8 cellular contexts compared by ENCODE assay signal in genomic region chr22:46072981-46073682, GRCh38.
A peak's percentile ranks its signal among the peaks of the same experiment; 100 is the strongest.
DNase-seq lines count a peak whose midpoint lies in the region; ATAC-seq, FAIRE-seq and TF ChIP-seq lines count a peak whose summit lies in the region.

No MANE protein-coding gene starts in this region.

- ATAC-seq in pancreas (no peak), HG02678 (IDR thresholded peaks at IDR 0.05; ENCODE audit: unreplicated experiment) (no peak), GM19395 (IDR thresholded peaks at IDR 0.05; ENCODE audit: unreplicated experiment) (no peak)

- peaks cover 44% of the 10 kb centered on the region for H3K4me1 ChIP-seq in OCI-LY1 (ENCODE audit: insufficient read depth, low read length, severe bottlenecking)
- peaks cover 21 to 22% (median 21%) of the 10 kb centered on the region in 3 donors for H3K4me1 ChIP-seq in pancreas

- no peak for FAIRE-seq in pancreas (lab: Jason Lieb, UNC)

- no peaks in the 10 kb centered on the region for H4K20me1 ChIP-seq in OCI-LY1 (ENCODE audit: insufficient read depth, low read length)

- DNase-seq in Caki2 (ENCODE audit: low read depth): peak; percentile 56
- no peak for DNase-seq in epithelial cell of proximal tubule (ENCODE audit: low read depth)
- DNase-seq in pancreas: peak in 4 of 6 donors; percentile 2 to 52 (median 22)
- DNase-seq in NCI-H345 (lab: John Stamatoyannopoulos, UW): no peak
- DNase-seq in NCI-H1092 treated with DMSO at 0.1 percent for 48 hours (lab: John Stamatoyannopoulos, UW): no peak

- H3K27me3 ChIP-seq in OCI-LY1 (ENCODE audit: insufficient read depth, low read length): no peaks in the 10 kb centered on the region
- no peaks in the 10 kb centered on the region for H3K27me3 ChIP-seq in pancreas

- H3K27ac ChIP-seq in OCI-LY1 (ENCODE audit: low read depth, low read length, poor library complexity, severe bottlenecking): no peak overlapping the region
- H3K27ac ChIP-seq in pancreas: peak overlapping the region; percentile 93 to 98 (median 97)

- H3K9me3 ChIP-seq in OCI-LY1 (ENCODE audit: low read length) (no peaks in the 10 kb centered on the region), pancreas (no peaks in the 10 kb centered on the region)

- in situ Hi-C loops in Caki2 (cut with HindIII; ENCODE audit: low pct_unique_long_range_greater_than_20kb, low sequenced_read_pairs): no loop called here

- H3K4me3 ChIP-seq in OCI-LY1 (ENCODE audit: low read depth, low read length, poor library complexity, severe bottlenecking) (peak overlapping the region; percentile 60), epithelial cell of proximal tubule (ENCODE audit: low read depth, low read length) (peak overlapping the region; percentile 65), pancreas (peak overlapping the region; percentile 75 to 98 (median 88))

- H3F3A ChIP-seq in OCI-LY1 (ENCODE audit: insufficient read depth, low read length): no peaks in the 10 kb centered on the region

- intact Hi-C loops in pancreas (cut with DNase I): no loop called here

- no peak overlapping the region; the same call in 1 of the 2 replicates for H3K9ac ChIP-seq in OCI-LY1 (ENCODE audit: low read length)

- no peaks in the 10 kb centered on the region for H3K9me2 ChIP-seq in OCI-LY1 (ENCODE audit: low read depth, low read length)

- H3K4me2 ChIP-seq in OCI-LY1 (ENCODE audit: low read length): peak overlapping the region; percentile 47; the same call in 1 of the 2 replicates

- WGBS in pancreas, 2 donors: 0 to 5% methylated on average over 16 of the region's 16 CpGs

- TF ChIP-seq CTCF in OCI-LY1 (IDR thresholded peaks at IDR 0.05; ENCODE audit: low read length): no peak
- no peak for TF ChIP-seq CTCF in epithelial cell of proximal tubule (conservative IDR thresholded peaks at IDR 0.05; ENCODE audit: low read depth, low read length)
- no peak for TF ChIP-seq CTCF in pancreas (IDR thresholded peaks at IDR 0.05)

- peaks cover 17% of the 10 kb centered on the region for H3K79me2 ChIP-seq in OCI-LY1 (ENCODE audit: insufficient read depth, low read length)

- H3K36me3 ChIP-seq in OCI-LY1 (ENCODE audit: insufficient read depth, low read length) (no peaks in the 10 kb centered on the region; the same call in 1 of the 2 replicates), pancreas (no peaks in the 10 kb centered on the region)

- no peak overlapping the region for H2AFZ ChIP-seq in OCI-LY1 (ENCODE audit: low read length)

Comparison
In these comparisons a context has a peak if more than half of its experiments do, and no peak if none do; other contexts are left out.
1. DNase-seq: peak in Caki2 (single experiment) and pancreas (4 of 6); none in epithelial cell of proximal tubule (single experiment), NCI-H345 (single experiment) and NCI-H1092 treated with DMSO at 0.1 percent for 48 hours (single experiment).
2. Peak in every context shown above with its lines, with median percentiles within 50 percentile points of each other: H3K4me3 ChIP-seq.